In genomic region chr20:58605292-58606065, GRCh38 we compare ENCODE assay signal across 22 cellular contexts.
"Had no signal": no experiment of that assay in that cellular context is flagged by ENCODE, and none has a peak within 500 bp of the region (broad histone marks: within the 10 kb centered on the region; RNA-seq: fewer than 3 reads in every experiment).

No MANE protein-coding gene starts in this region.

- H3K4me1 Mint-ChIP-seq: naive thymus-derived CD4-positive, alpha-beta T cell; stimulated activated effector memory CD8-positive, alpha-beta T cell treated with anti-CD3 and anti-CD28 coated beads, Interleukin-12 subunit alpha, Interleukin-12 subunit beta, amount 100 ng/mL, for 72 hours had no signal

- H3K9me3 ChIP-seq: pancreas, prostate gland, right lobe of liver, thyroid gland, upper lobe of left lung, uterus had no signal

- H3K27ac ChIP-seq: dorsolateral prefrontal cortex, pancreas, prostate gland, right lobe of liver, suprapubic skin, thyroid gland, upper lobe of left lung had no signal

- H3K36me3 ChIP-seq: heart left ventricle, pancreas, prostate gland, right lobe of liver, suprapubic skin, thyroid gland, upper lobe of left lung, uterus had no signal

- H3K27me3 ChIP-seq: dorsolateral prefrontal cortex, heart left ventricle, pancreas, right lobe of liver, suprapubic skin, thyroid gland, upper lobe of left lung, uterus had no signal

- H3K4me3 ChIP-seq: dorsolateral prefrontal cortex, heart left ventricle, pancreas, prostate gland, right lobe of liver, suprapubic skin, thyroid gland, upper lobe of left lung, uterus had no signal

- DNase-seq: cortex of kidney; effector CD8-positive, alpha-beta T cell; foreskin melanocyte; hypothalamus; kidney glomerular epithelial cell; mammary epithelial cell; naive thymus-derived CD4-positive, alpha-beta T cell; nucleus accumbens; pancreas; right lobe of liver; stimulated activated CD4-positive, alpha-beta T cell treated with anti-CD3 and anti-CD28 coated beads, Interleukin-4, amount 100 ng/mL, for 1 hour; stimulated activated CD8-positive, alpha-beta memory T cell treated with anti-CD3 and anti-CD28 coated beads, Interleukin-4, amount 100 ng/mL, for 48 hours; stimulated activated naive CD8-positive, alpha-beta T cell treated with anti-CD3 and anti-CD28 coated beads, Interleukin-15, Interleukin-2, amounts not matched to agents 100 U/mL and 50 U/mL, for 24 hours; thyroid gland; uterus had no signal

- H3K9me3 Mint-ChIP-seq: naive thymus-derived CD4-positive, alpha-beta T cell; stimulated activated effector memory CD8-positive, alpha-beta T cell treated with anti-CD3 and anti-CD28 coated beads, Interleukin-12 subunit alpha, Interleukin-12 subunit beta, amount 100 ng/mL, for 72 hours had no signal

- ATAC-seq: heart left ventricle; left lobe of liver; naive thymus-derived CD4-positive, alpha-beta T cell; pancreas; right lobe of liver; stimulated activated effector memory CD8-positive, alpha-beta T cell treated with anti-CD3 and anti-CD28 coated beads, Interleukin-12 subunit alpha, Interleukin-12 subunit beta, amount 100 ng/mL, for 72 hours; stimulated activated naive CD8-positive, alpha-beta T cell treated with anti-CD3 and anti-CD28 coated beads, Interleukin-15, Interleukin-2, amounts not matched to agents 100 U/mL and 50 U/mL, for 24 hours had no signal

- H3K4me3 Mint-ChIP-seq: naive thymus-derived CD4-positive, alpha-beta T cell; stimulated activated effector memory CD8-positive, alpha-beta T cell treated with anti-CD3 and anti-CD28 coated beads, Interleukin-12 subunit alpha, Interleukin-12 subunit beta, amount 100 ng/mL, for 72 hours had no signal

- H3K4me1 ChIP-seq: pancreas, prostate gland, thyroid gland, upper lobe of left lung had no signal

- H3K27ac Mint-ChIP-seq: naive thymus-derived CD4-positive, alpha-beta T cell; stimulated activated effector memory CD8-positive, alpha-beta T cell treated with anti-CD3 and anti-CD28 coated beads, Interleukin-12 subunit alpha, Interleukin-12 subunit beta, amount 100 ng/mL, for 72 hours had no signal

- H3K36me3 Mint-ChIP-seq: naive thymus-derived CD4-positive, alpha-beta T cell; stimulated activated effector memory CD8-positive, alpha-beta T cell treated with anti-CD3 and anti-CD28 coated beads, Interleukin-12 subunit alpha, Interleukin-12 subunit beta, amount 100 ng/mL, for 72 hours had no signal

- H3K27me3 Mint-ChIP-seq: naive thymus-derived CD4-positive, alpha-beta T cell had no signal
